In the genomic region with DNA sequence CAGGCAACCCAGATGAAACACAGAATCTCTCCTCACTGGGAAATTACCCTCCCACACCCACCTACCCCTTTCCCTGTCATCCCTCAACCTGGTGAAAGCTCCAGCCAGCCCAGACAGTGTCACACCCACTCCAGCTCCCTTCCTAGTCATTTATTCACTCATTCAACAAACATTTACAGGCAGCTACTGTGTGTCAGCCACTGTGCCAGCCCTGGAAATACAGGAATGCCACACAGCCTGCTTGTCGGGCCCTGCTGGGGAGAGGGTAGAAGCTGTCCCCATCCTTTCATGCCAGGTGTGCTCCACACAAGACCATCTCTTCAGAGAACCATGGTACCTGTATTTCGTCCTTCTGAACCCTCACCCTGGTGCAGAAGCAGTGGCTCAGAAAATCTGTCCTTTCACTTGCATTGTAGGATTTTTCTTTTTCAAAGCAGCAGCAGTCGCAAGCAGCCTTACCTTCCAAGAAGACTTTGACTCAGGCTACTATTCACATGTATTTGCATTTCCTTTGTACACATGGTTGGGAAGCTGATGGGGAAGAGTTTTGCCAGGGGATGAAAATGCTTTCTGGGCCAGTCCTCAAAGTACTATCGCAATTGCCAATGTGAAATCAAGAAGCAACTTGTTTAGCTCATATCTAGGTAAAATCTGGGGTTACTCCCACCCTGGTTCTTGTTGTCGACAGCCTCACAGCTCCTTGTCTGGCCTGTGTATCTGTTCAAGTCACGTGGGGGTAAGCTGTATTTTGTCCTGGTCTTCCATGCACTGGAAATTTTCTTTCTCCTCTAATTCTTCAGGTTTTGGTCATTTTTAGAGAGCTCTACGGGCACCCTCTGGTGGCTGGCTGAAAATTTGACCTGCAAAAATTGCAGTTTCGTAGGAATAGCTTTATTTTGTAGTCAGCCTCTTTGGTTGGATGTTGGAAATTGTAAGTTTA, we compare ENCODE assay signal across 9 cellular contexts.
DNase-seq lines count a peak whose midpoint lies in the region; ATAC-seq, FAIRE-seq and TF ChIP-seq lines count a peak whose summit lies in the region.
"Had no signal": no experiment of that assay in that cellular context is flagged by ENCODE, and none has a peak within 500 bp of the region (broad histone marks: within the 10 kb centered on the region; RNA-seq: fewer than 3 reads in every experiment).

No MANE protein-coding gene starts in this region.

- WGBS in A549 (ENCODE audit: missing lambda C conversion rate), result 33% methylated on average over 8 of the region's 8 CpGs

- CTCF ChIA-PET in A549 (lab: Yijun Ruan, JAX), result interaction anchor here (0.6 to 10.0 kb wide), 65 partner anchors 9 to 1523 kb away, joined by 3 to 162 read pairs (median 4); partner anchors contain the start of gene EGLN3

- H3K27ac Mint-ChIP-seq in stimulated activated naive CD8-positive, alpha-beta T cell treated with anti-CD3 and anti-CD28 coated beads, Interleukin-15, amount 100 ng/mL, for 72 hours, result peak overlapping the region; percentile 8 to 19

- H3K4me1 ChIP-seq in A549, result peaks cover 11% of the 10 kb centered on the region; the same call in 2 of the 3 replicates

- no peaks in the 10 kb centered on the region for H3K27me3 ChIP-seq in brain microvascular endothelial cell (replicated peaks)

- H3K4me1 Mint-ChIP-seq in stimulated activated naive CD8-positive, alpha-beta T cell treated with anti-CD3 and anti-CD28 coated beads, Interleukin-15, amount 100 ng/mL, for 72 hours, result peaks cover 19% of the 10 kb centered on the region

- H3K4me3 Mint-ChIP-seq in stimulated activated naive CD8-positive, alpha-beta T cell treated with anti-CD3 and anti-CD28 coated beads, Interleukin-15, amount 100 ng/mL, for 72 hours, result no peak overlapping the region

- FAIRE-seq in A549 (lab: Jason Lieb, UNC), result peak; percentile 61
- FAIRE-seq: colon had no signal

- peak overlapping the region; percentile 28; the same call in 2 of the 3 replicates for H3K4me2 ChIP-seq in A549

- DNase-seq in A549 (ENCODE audit: low read depth in 1 of 2, low spot score in 1 of 2) (peak; percentile 35 to 49), GM12864 (ENCODE audit: low read depth) (no peak), NCI-H526 treated with DMSO at 0.1 percent for 48 hours (lab: John Stamatoyannopoulos, UW) (peak; percentile 63), brain microvascular endothelial cell (peak; percentile 45), iPS-NIHi7 (ENCODE audit: extremely low spot score) (peak; percentile 51), NK-92 (lab: John Stamatoyannopoulos, UW; ENCODE audit: unreplicated experiment) (no peak)
- DNase-seq in stimulated activated naive CD8-positive, alpha-beta T cell treated with anti-CD3 and anti-CD28 coated beads, Interleukin-15, amount 100 ng/mL, for 72 hours, result peak in 1 of 2 donors; percentile 4

- in situ Hi-C loops in brain microvascular endothelial cell (cut with HindIII; ENCODE audit: low pct_ligation_motif_present, low sequenced_read_pairs), result loop anchor here (25.0 kb wide), 1 partner anchor 261 kb away; no protein-coding TSS in a partner anchor

- H3K27me3 Mint-ChIP-seq in stimulated activated naive CD8-positive, alpha-beta T cell treated with anti-CD3 and anti-CD28 coated beads, Interleukin-15, amount 100 ng/mL, for 72 hours, result no peaks in the 10 kb centered on the region

- no peak for TF ChIP-seq POLR2A in A549 (IDR thresholded peaks at IDR 0.05; ENCODE audit: low read length)

- no peaks in the 10 kb centered on the region for H3K36me3 ChIP-seq in brain microvascular endothelial cell (replicated peaks)

- TF ChIP-seq RAD21 in A549 (conservative IDR thresholded peaks at IDR 0.05 in 1 of 2, IDR thresholded peaks at IDR 0.05 in 1 of 2), result peak; percentile 91 to 95

- no peaks in the 10 kb centered on the region for H3K9me3 Mint-ChIP-seq in stimulated activated naive CD8-positive, alpha-beta T cell treated with anti-CD3 and anti-CD28 coated beads, Interleukin-15, amount 100 ng/mL, for 72 hours

- TF ChIP-seq CTCF in A549 (IDR thresholded peaks at IDR 0.05), result peak; percentile 91
- peak; percentile 58 for TF ChIP-seq CTCF in GM12864 (IDR thresholded peaks at IDR 0.05; ENCODE audit: low read depth, low read length, missing control alignments)
- TF ChIP-seq CTCF in brain microvascular endothelial cell (IDR thresholded peaks at IDR 0.05; ENCODE audit: low read depth, low read length, missing control alignments), result peak; percentile 76

- ATAC-seq in A549, result peak; percentile 73 to 84
- ATAC-seq in stimulated activated naive CD8-positive, alpha-beta T cell treated with anti-CD3 and anti-CD28 coated beads, Interleukin-15, amount 100 ng/mL, for 72 hours, result no peak
- ATAC-seq in HG03354 (IDR thresholded peaks at IDR 0.05; ENCODE audit: poor library complexity, severe bottlenecking, unreplicated experiment), result no peak

- no peaks in the 10 kb centered on the region for H3K9me3 ChIP-seq in A549

- POLR2A ChIA-PET in A549 (lab: Yijun Ruan, JAX), result interaction anchor here (0.9 to 1.2 kb wide), 3 partner anchors 38 to 250 kb away, joined by 3 to 5 read pairs (median 4); no protein-coding TSS in a partner anchor

- H3K4me3 ChIP-seq in A549, result no peak overlapping the region
- H3K4me3 ChIP-seq in GM12864 (ENCODE audit: low read depth, low read length), result no peak overlapping the region
- no peak overlapping the region for H3K4me3 ChIP-seq in brain microvascular endothelial cell (ENCODE audit: low read depth, low read length)

- no peak for TF ChIP-seq EP300 in A549 (IDR thresholded peaks at IDR 0.05)

- peak overlapping the region; percentile 29 to 61; a peak in 4 of 6 replicates for H3K27ac ChIP-seq in A549
- H3K27ac ChIP-seq in brain microvascular endothelial cell, result no peak overlapping the region

TF ChIP-seq in A549, 52 proteins besides CTCF, POLR2A, EP300 and RAD21:
- TF ChIP-seq NR3C1 (IDR thresholded peaks at IDR 0.05) (no peak), MAX (IDR thresholded peaks at IDR 0.05) (no peak), RARB (CRISPR knock-in tag; IDR thresholded peaks at IDR 0.05) (no peak), SMC3 (IDR thresholded peaks at IDR 0.05) (peak; percentile 97)
- TF ChIP-seq, protein P1, sequence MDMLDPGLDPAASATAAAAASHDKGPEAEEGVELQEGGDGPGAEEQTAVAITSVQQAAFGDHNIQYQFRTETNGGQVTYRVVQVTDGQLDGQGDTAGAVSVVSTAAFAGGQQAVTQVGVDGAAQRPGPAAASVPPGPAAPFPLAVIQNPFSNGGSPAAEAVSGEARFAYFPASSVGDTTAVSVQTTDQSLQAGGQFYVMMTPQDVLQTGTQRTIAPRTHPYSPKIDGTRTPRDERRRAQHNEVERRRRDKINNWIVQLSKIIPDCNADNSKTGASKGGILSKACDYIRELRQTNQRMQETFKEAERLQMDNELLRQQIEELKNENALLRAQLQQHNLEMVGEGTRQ (IDR thresholded peaks at IDR 0.05), result peak; percentile 62
- TF ChIP-seq, protein P2, sequence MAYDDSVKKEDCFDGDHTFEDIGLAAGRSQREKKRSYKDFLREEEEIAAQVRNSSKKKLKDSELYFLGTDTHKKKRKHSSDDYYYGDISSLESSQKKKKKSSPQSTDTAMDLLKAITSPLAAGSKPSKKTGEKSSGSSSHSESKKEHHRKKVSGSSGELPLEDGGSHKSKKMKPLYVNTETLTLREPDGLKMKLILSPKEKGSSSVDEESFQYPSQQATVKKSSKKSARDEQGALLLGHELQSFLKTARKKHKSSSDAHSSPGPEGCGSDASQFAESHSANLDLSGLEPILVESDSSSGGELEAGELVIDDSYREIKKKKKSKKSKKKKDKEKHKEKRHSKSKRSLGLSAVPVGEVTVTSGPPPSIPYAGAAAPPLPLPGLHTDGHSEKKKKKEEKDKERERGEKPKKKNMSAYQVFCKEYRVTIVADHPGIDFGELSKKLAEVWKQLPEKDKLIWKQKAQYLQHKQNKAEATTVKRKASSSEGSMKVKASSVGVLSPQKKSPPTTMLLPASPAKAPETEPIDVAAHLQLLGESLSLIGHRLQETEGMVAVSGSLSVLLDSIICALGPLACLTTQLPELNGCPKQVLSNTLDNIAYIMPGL (CRISPR knock-in tag; IDR thresholded peaks at IDR 0.05; ENCODE audit: borderline replicate concordance), result no peak

Comparison
In these comparisons a context has a peak if more than half of its experiments do, and no peak if none do; other contexts are left out.
1. ATAC-seq: peak in A549 (2 of 2); none in stimulated activated naive CD8-positive, alpha-beta T cell treated with anti-CD3 and anti-CD28 coated beads, Interleukin-15, amount 100 ng/mL, for 72 hours (single experiment) and HG03354 (single experiment).
2. DNase-seq: peak in A549 (2 of 2), NCI-H526 treated with DMSO at 0.1 percent for 48 hours (single experiment), brain microvascular endothelial cell (single experiment) and iPS-NIHi7 (single experiment); none in GM12864 (single experiment) and NK-92 (single experiment).
3. Peak in every context shown above with its lines, with median percentiles within 50 percentile points of each other: CTCF ChIP-seq.